ENCODE assay signal across 9 cellular contexts in genomic region chr7:91263359-91264082, GRCh38. TPM values are rescaled to one million over a fixed set of nuclear protein-coding genes. Genes with fewer than 3 reads are reported as not detected.
DNase-seq lines count a peak whose midpoint lies in the region; ATAC-seq, FAIRE-seq and TF ChIP-seq lines count a peak whose summit lies in the region.
"Had no signal": no experiment of that assay in that cellular context is flagged by ENCODE, and none has a peak within 500 bp of the region (broad histone marks: within the 10 kb centered on the region; RNA-seq: fewer than 3 reads in every experiment).

No MANE protein-coding gene starts in this region.

- H3K36me3 ChIP-seq in GM12878 (ENCODE audit: control insufficient read depth in 2 of 2, insufficient read depth in 2 of 2, low read length in 1 of 2), result no peaks in the 10 kb centered on the region
- H3K36me3 ChIP-seq in small intestine (ENCODE audit: control insufficient read depth in 2 of 2, insufficient read depth in 2 of 2, low read length in 2 of 2), result no peaks in the 10 kb centered on the region

- SMC1A ChIA-PET in GM12878 (lab: Charles Lee; ENCODE audit: uncharacterized antibody, unreplicated experiment), result interaction anchor here (1.3 to 2.1 kb wide), 2 partner anchors 13 to 173 kb away, joined by 3 to 5 read pairs; no protein-coding TSS in a partner anchor

- DNase-seq in activated CD4-positive, alpha-beta T cell treated with anti-CD3 and anti-CD28 coated beads, Interleukin-2, amount 10 ng/mL, durations not matched to agents 7 days and 5 days, result no peak
- no peak for DNase-seq in activated CD4-positive, alpha-beta T cell treated with anti-CD3 and anti-CD28 coated beads for 4 hours
- DNase-seq in NCI-H345 treated with DMSO at 0.1 percent for 48 hours (lab: John Stamatoyannopoulos, UW; ENCODE audit: unreplicated experiment), result peak; percentile 60
- DNase-seq in GM12878 (ENCODE audit: low read depth, low spot score), result no peak
- DNase-seq in iPS-NIHi7 (ENCODE audit: extremely low spot score), result peak; percentile 34
- DNase-seq in small intestine, result peak; percentile 20

- H3K4me2 ChIP-seq in GM12878 (ENCODE audit: control insufficient read depth, insufficient read depth), result peak overlapping the region; percentile 99

- no peaks in the 10 kb centered on the region for H3K36me3 Mint-ChIP-seq in activated CD4-positive, alpha-beta T cell treated with anti-CD3 and anti-CD28 coated beads, Interleukin-2, amount 10 ng/mL, durations not matched to agents 7 days and 5 days (ENCODE audit: low read depth)

- no TSS peak for BruUV-seq in GM12878 (replicated peaks; lab: Mats Ljungman, UMichigan)

- RAD21 ChIA-PET in GM12878 (lab: Charles Lee; ENCODE audit: unreplicated experiment), result no interaction called here

- WGBS in GM12878 (ENCODE audit: insufficient coverage, insufficient replicate concordance, low lambda C conversion rate, missing lambda C conversion rate), result under 1% methylated on average over 34 of the region's 34 CpGs
- 0 to 3% (median 1%) methylated on average over 34 of the region's 34 CpGs for WGBS in small intestine, 3 donors

- H3K27me3 Mint-ChIP-seq in activated CD4-positive, alpha-beta T cell treated with anti-CD3 and anti-CD28 coated beads, Interleukin-2, amount 10 ng/mL, durations not matched to agents 7 days and 5 days, result peaks cover 46% of the 10 kb centered on the region

- peaks cover 2% of the 10 kb centered on the region; the same call in 1 of the 3 replicates for H3K9me3 ChIP-seq in GM12878 (replicated peaks; ENCODE audit: control insufficient read depth, insufficient read depth, low read length)
- H3K9me3 ChIP-seq in small intestine (ENCODE audit: control insufficient read depth, low read depth), result no peaks in the 10 kb centered on the region

- no peak for TF ChIP-seq POLR2A in GM12878 (IDR thresholded peaks at IDR 0.05; ENCODE audit: low read depth, low read length)

- H3K27ac ChIP-seq in GM12878 (ENCODE audit: control insufficient read depth, insufficient read depth) (no peak overlapping the region), small intestine (ENCODE audit: low read depth in 1 of 2, low read length in 1 of 2) (peak overlapping the region in 1 of 2 donors; percentile 61)

- H3K79me2 ChIP-seq in GM12878 (ENCODE audit: control insufficient read depth, insufficient read depth, low read length), result no peaks in the 10 kb centered on the region

- no peak for TF ChIP-seq CTCF in GM12878 (IDR thresholded peaks at IDR 0.05 in 2 of 3, conservative IDR thresholded peaks at IDR 0.05 in 1 of 3; ENCODE audit: control insufficient read depth in 2 of 3, extremely low read depth in 1 of 3, insufficient read depth in 1 of 3, low read depth in 3 of 3, low read length in 3 of 3)

- in situ Hi-C loops in GM12878 (cut with MboI), result loop anchor here (25.0 kb wide), 1 partner anchor 576 kb away; no protein-coding TSS in a partner anchor

- TF ChIP-seq RAD21 in GM12878 (IDR thresholded peaks at IDR 0.05; ENCODE audit: insufficient read depth, low read depth, low read length), result no peak

- intact Hi-C loops in GM12878 (cut with micrococcal nuclease; ENCODE audit: unreplicated experiment), result loop anchor here (10.0 kb wide), 1 partner anchor 559 kb away; no protein-coding TSS in a partner anchor

- ATAC-seq in GM12878, result no peak
- ATAC-seq in HG02623 (IDR thresholded peaks at IDR 0.05; ENCODE audit: unreplicated experiment), result no peak
- no peak for ATAC-seq in HG03432 (IDR thresholded peaks at IDR 0.05; ENCODE audit: unreplicated experiment)

- no peaks in the 10 kb centered on the region for H4K20me1 ChIP-seq in GM12878 (ENCODE audit: control insufficient read depth, insufficient read depth)

- CTCF ChIA-PET in activated CD4-positive, alpha-beta T cell treated with anti-CD3 and anti-CD28 coated beads, Interleukin-2, amount 10 ng/mL, durations not matched to agents 7 days and 5 days (lab: Charles Lee), result no interaction called here
- CTCF ChIA-PET in GM12878 (lab: Yijun Ruan, JAX), result interaction anchor here (1.3 kb wide), 1 partner anchor 24 kb away, joined by 3 read pairs; no protein-coding TSS in a partner anchor

- no peak overlapping the region for H3K27ac Mint-ChIP-seq in activated CD4-positive, alpha-beta T cell treated with anti-CD3 and anti-CD28 coated beads, Interleukin-2, amount 10 ng/mL, durations not matched to agents 7 days and 5 days

- H3K4me1 ChIP-seq in GM12878 (ENCODE audit: control insufficient read depth, insufficient read depth, low read length), result peaks cover 6% of the 10 kb centered on the region; the same call in 1 of the 2 replicates
- H3K4me1 ChIP-seq in small intestine (ENCODE audit: control insufficient read depth in 2 of 2, insufficient read depth in 1 of 2, low read depth in 1 of 2, low read length in 1 of 2), result peaks cover 0 to 9% of the 10 kb centered on the region in 2 donors

- H3K27me3 ChIP-seq in GM12878 (replicated peaks in 1 of 2; ENCODE audit: control insufficient read depth in 2 of 2, insufficient read depth in 2 of 2, low read length in 1 of 2), result peaks cover 6 to 8% of the 10 kb centered on the region in 2 experiments
- peaks cover 0 to 3% of the 10 kb centered on the region in 2 donors for H3K27me3 ChIP-seq in small intestine (ENCODE audit: control insufficient read depth in 2 of 2, insufficient read depth in 2 of 2, low read length in 2 of 2)

- no peaks in the 10 kb centered on the region for H3K9me3 Mint-ChIP-seq in activated CD4-positive, alpha-beta T cell treated with anti-CD3 and anti-CD28 coated beads, Interleukin-2, amount 10 ng/mL, durations not matched to agents 7 days and 5 days

- peak overlapping the region; percentile 82 for H3K4me3 ChIP-seq in GM12878
- H3K4me3 ChIP-seq in small intestine (ENCODE audit: low read depth in 1 of 2, low read length in 2 of 2), result peak overlapping the region in 1 of 2 donors; percentile 74

- peak overlapping the region; percentile 76 for H3K4me3 Mint-ChIP-seq in activated CD4-positive, alpha-beta T cell treated with anti-CD3 and anti-CD28 coated beads, Interleukin-2, amount 10 ng/mL, durations not matched to agents 7 days and 5 days

- peaks cover 15% of the 10 kb centered on the region for H3K4me1 Mint-ChIP-seq in activated CD4-positive, alpha-beta T cell treated with anti-CD3 and anti-CD28 coated beads, Interleukin-2, amount 10 ng/mL, durations not matched to agents 7 days and 5 days

- H2AFZ ChIP-seq in GM12878 (ENCODE audit: control insufficient read depth, low read depth, low read length), result peak overlapping the region; percentile 86

- TF ChIP-seq EP300 in GM12878 (IDR thresholded peaks at IDR 0.05; ENCODE audit: borderline replicate concordance in 1 of 2, control insufficient read depth in 1 of 2, low read depth in 2 of 2, low read length in 2 of 2), result no peak

- H3K9ac ChIP-seq in GM12878 (ENCODE audit: control insufficient read depth, insufficient read depth, low read length), result peak overlapping the region; percentile 46; the same call in 1 of the 2 replicates

- FAIRE-seq in GM12878 (lab: Jason Lieb, UNC) (no peak), small intestine (lab: Jason Lieb, UNC) (no peak)
- FAIRE-seq: frontal cortex had no signal

- POLR2A ChIA-PET in activated CD4-positive, alpha-beta T cell treated with anti-CD3 and anti-CD28 coated beads, Interleukin-2, amount 10 ng/mL, durations not matched to agents 7 days and 5 days (lab: Charles Lee), result no interaction called here
- POLR2A ChIA-PET in GM12878 (lab: Charles Lee), result no interaction called here

TF ChIP-seq in GM12878, 131 proteins besides CTCF, POLR2A, EP300 and RAD21:
- TF ChIP-seq TARDBP (IDR thresholded peaks at IDR 0.05; ENCODE audit: borderline replicate concordance) (no peak), MEF2B (IDR thresholded peaks at IDR 0.05; ENCODE audit: partially characterized antibody, poor library complexity, severe bottlenecking) (peak; percentile 84)

RNA-seq across cellular contexts. Expression of gene FZD1, which starts 0.7 kb away (rescaled TPM):
- total RNA-seq in activated CD4-positive, alpha-beta T cell treated with anti-CD3 and anti-CD28 coated beads, Interleukin-2, amount 10 ng/mL, durations not matched to agents 7 days and 5 days, result 1 to 10 TPM; 1.2 TPM
- total RNA-seq in GM12878 (2013; cell fraction: nucleolus; rRNA removed), result 0.86 and 0.88 TPM in 2 replicates
- 0.40 and 0.44 TPM in 2 replicates for total RNA-seq in GM12878 (2014; rRNA removed)
- 0.18 and 0.23 TPM in 2 replicates for total RNA-seq in GM12878 (2014; rRNA removed; fragmentation: Illumina TruSeq; extraction: Trizol)
- 0.56 TPM in 2 replicates for total RNA-seq in GM12878 (2021)
- polyA plus RNA-seq in GM12878 (2011; ENCODE audit: low read depth), result 0.14 TPM
- polyA plus RNA-seq in GM12878 (2011; rRNA removed), result 0.13 and 0.18 TPM in 2 replicates
- polyA plus RNA-seq in GM12878 (2011; cell fraction: cytosol; rRNA removed), result 0.15 and 0.20 TPM in 2 replicates
- 0.16 and 0.23 TPM in 2 replicates for polyA plus RNA-seq in GM12878 (2011; cell fraction: nucleus; rRNA removed)
- polyA plus RNA-seq in GM12878 (2012), result 0.31 and 0.44 TPM in 2 replicates
- 0.08 and 0.12 TPM in 2 replicates for polyA plus RNA-seq in GM12878 (2014; fragmentation: Illumina TruSeq; extraction: Trizol)
- under 1 TPM; 0.07 to 0.10 TPM for polyA plus RNA-seq in GM12878 (2014; fragmentation: Nextera tagmentation; extraction: Ambion mirVana)
- polyA plus RNA-seq in GM12878 (2014; rRNA removed), result 0.28 and 0.37 TPM in 2 replicates
- polyA plus RNA-seq in GM12878 (2016; fragmentation: Nextera tagmentation; extraction: Ambion mirVana), result under 1 TPM; 0.18 to 0.39 TPM
- 0.22 and 0.46 TPM in 2 replicates for polyA minus RNA-seq in GM12878 (2011; rRNA and poly(A)+ RNA removed)
- polyA minus RNA-seq in GM12878 (2011; cell fraction: cytosol; rRNA and poly(A)+ RNA removed), result 0.21 and 0.27 TPM in 2 replicates
- polyA minus RNA-seq in GM12878 (2011; cell fraction: nucleus; rRNA and poly(A)+ RNA removed), result 0.48 and 0.77 TPM in 2 replicates
- polyA plus RNA-seq in small intestine, result 1 to 10 TPM; 1.8 to 4.9 (median 1.9) TPM

Comparison
In these comparisons a context has a peak if more than half of its experiments do, and no peak if none do; other contexts are left out.
1. DNase-seq: peak in NCI-H345 treated with DMSO at 0.1 percent for 48 hours (single experiment), iPS-NIHi7 (single experiment) and small intestine (single experiment); none in activated CD4-positive, alpha-beta T cell treated with anti-CD3 and anti-CD28 coated beads, Interleukin-2, amount 10 ng/mL, durations not matched to agents 7 days and 5 days (single experiment), activated CD4-positive, alpha-beta T cell treated with anti-CD3 and anti-CD28 coated beads for 4 hours (0 of 2) and GM12878 (single experiment).